14 cellular contexts compared by ENCODE assay signal in genomic region chrX:136039485-136039884, GRCh38. TPM values are rescaled to one million over a fixed set of nuclear protein-coding genes. Genes with fewer than 3 reads are reported as not detected.
DNase-seq lines count a peak whose midpoint lies in the region; ATAC-seq, FAIRE-seq and TF ChIP-seq lines count a peak whose summit lies in the region.
"Had no signal": no experiment of that assay in that cellular context is flagged by ENCODE, and none has a peak within 500 bp of the region (broad histone marks: within the 10 kb centered on the region; RNA-seq: fewer than 3 reads in every experiment).

No MANE protein-coding gene starts in this region.

- peak; percentile 41 for FAIRE-seq in GM12891 (lab: Jason Lieb, UNC)
- peak; percentile 75 for FAIRE-seq in endothelial cell of umbilical vein (lab: Jason Lieb, UNC)
- FAIRE-seq: GM12878, H54 had no signal

- TF ChIP-seq POLR2A in GM12891 (IDR thresholded peaks at IDR 0.05; ENCODE audit: low read depth, low read length) (no peak), endothelial cell of umbilical vein (IDR thresholded peaks at IDR 0.05; ENCODE audit: low read depth, low read length) (no peak), uterus (IDR thresholded peaks at IDR 0.05) (no peak)

- no peaks in the 10 kb centered on the region for H3K27me3 ChIP-seq in endothelial cell of umbilical vein (ENCODE audit: control insufficient read depth in 2 of 2, insufficient read depth in 2 of 2, low read length in 2 of 2)
- H3K27me3 ChIP-seq in uterus = no peaks in the 10 kb centered on the region

- H3K4me1 ChIP-seq in endothelial cell of umbilical vein (ENCODE audit: control insufficient read depth, extremely low read depth, insufficient read depth, low read length) = no peaks in the 10 kb centered on the region
- H3K4me1 ChIP-seq in uterus = no peaks in the 10 kb centered on the region
- H3K4me1 ChIP-seq: BLaER1 treated with 17β-estradiol and CSF1 and Interleukin-3, amounts not matched to agents 10 nM and 100 nM had no signal

- H2AFZ ChIP-seq in endothelial cell of umbilical vein (ENCODE audit: low read depth, low read length) = no peak overlapping the region
- H2AFZ ChIP-seq: GM23248 had no signal

- dilution Hi-C loops in endothelial cell of umbilical vein (cut with MboI; ENCODE audit: extremely low pct_ligation_motif_present, low sequenced_read_pairs) = no loop called here

- TF ChIP-seq CTCF in endothelial cell of umbilical vein (IDR thresholded peaks at IDR 0.05; ENCODE audit: extremely low read depth in 1 of 2, insufficient read depth in 1 of 2, low read depth in 1 of 2, low read length in 2 of 2) (no peak), uterus (IDR thresholded peaks at IDR 0.05) (no peak), omental fat pad (IDR thresholded peaks at IDR 0.05) (no peak)

- no peak overlapping the region for H3K9ac ChIP-seq in endothelial cell of umbilical vein (replicated peaks; ENCODE audit: extremely low read depth, insufficient read depth, low read length)
- H3K9ac ChIP-seq: BLaER1 treated with 17β-estradiol and CSF1 and Interleukin-3, amounts not matched to agents 10 nM and 100 nM; GM23248 had no signal

- intact Hi-C loops in endothelial cell of umbilical vein (cut with micrococcal nuclease) (no loop called here), uterus (cut with DNase I; ENCODE audit: low total_unique reads) (no loop called here)

- H3K4me3 ChIP-seq in endothelial cell of umbilical vein (replicated peaks in 1 of 3; ENCODE audit: insufficient read depth in 1 of 3, low read depth in 1 of 3, low read length in 3 of 3) (no peak overlapping the region), uterus (no peak overlapping the region)
- H3K4me3 ChIP-seq: BLaER1 treated with 17β-estradiol and CSF1 and Interleukin-3, amounts not matched to agents 10 nM and 100 nM; GM12878; GM23248 had no signal

- ATAC-seq in HG02678 (IDR thresholded peaks at IDR 0.05; ENCODE audit: unreplicated experiment) (no peak), omental fat pad (ENCODE audit: low FRiP score) (no peak)
- ATAC-seq: GM12878 had no signal

- CTCF ChIA-PET in endothelial cell of umbilical vein (lab: Charles Lee) = interaction anchor here (1.9 kb wide), 1 partner anchor 11 kb away, joined by 5 read pairs; no protein-coding TSS in a partner anchor

- H3K27ac ChIP-seq in angular gyrus (ENCODE audit: low read depth, low read length) (peak overlapping the region; percentile 19), endothelial cell of umbilical vein (ENCODE audit: insufficient read depth, low read depth, low read length) (no peak overlapping the region), uterus (peak overlapping the region; percentile 73 to 89)
- H3K27ac ChIP-seq: BLaER1 treated with 17β-estradiol and CSF1 and Interleukin-3, amounts not matched to agents 10 nM and 100 nM; GM23248 had no signal

- no peaks in the 10 kb centered on the region for H4K20me1 ChIP-seq in endothelial cell of umbilical vein (replicated peaks; ENCODE audit: control insufficient read depth, extremely low read depth, insufficient read depth, low read length)

- POLR2A ChIA-PET in endothelial cell of umbilical vein (lab: Charles Lee) = no interaction called here

- no peaks in the 10 kb centered on the region for H3K9me3 ChIP-seq in endothelial cell of umbilical vein (replicated peaks; ENCODE audit: control insufficient read depth, insufficient read depth, low read length)
- no peaks in the 10 kb centered on the region for H3K9me3 ChIP-seq in uterus

- no TSS peak for BruUV-seq in endothelial cell of umbilical vein (replicated peaks; lab: Mats Ljungman, UMichigan)

- no peaks in the 10 kb centered on the region for H3K79me2 ChIP-seq in endothelial cell of umbilical vein (ENCODE audit: control insufficient read depth, insufficient read depth, low read length)

- DNase-seq in GM12891 (ENCODE audit: insufficient read length, low spot score) (no peak), endothelial cell of umbilical vein (ENCODE audit: low read depth, low spot score) (no peak), uterus (no peak), omental fat pad (ENCODE audit: low spot score) (no peak)
- no peak for DNase-seq in activated CD4-positive, alpha-beta T cell treated with anti-CD3 and anti-CD28 coated beads for 4 hours
- DNase-seq: ACHN; CD4-positive, CD25-positive, alpha-beta regulatory T cell; DMS79 had no signal

- no peak overlapping the region for H3K4me2 ChIP-seq in endothelial cell of umbilical vein (ENCODE audit: insufficient read depth, low read length)
- H3K4me2 ChIP-seq: BLaER1 treated with 17β-estradiol and CSF1 and Interleukin-3, amounts not matched to agents 10 nM and 100 nM had no signal

- H3K36me3 ChIP-seq in endothelial cell of umbilical vein (ENCODE audit: control insufficient read depth in 2 of 2, extremely low read depth in 1 of 2, insufficient read depth in 2 of 2, low read length in 2 of 2) = no peaks in the 10 kb centered on the region
- no peaks in the 10 kb centered on the region for H3K36me3 ChIP-seq in uterus

- H3K9me1 ChIP-seq in endothelial cell of umbilical vein (replicated peaks; ENCODE audit: control insufficient read depth, extremely low read depth, insufficient read depth, low read length) = no peaks in the 10 kb centered on the region

TF ChIP-seq in GM12891, 5 proteins besides CTCF, POLR2A, EP300 and RAD21:
- TF ChIP-seq TAF1 (IDR thresholded peaks at IDR 0.05; ENCODE audit: low read depth, low read length) (no peak), SPI1 (IDR thresholded peaks at IDR 0.05; ENCODE audit: low read depth, low read length) (no peak), POU2F2 (IDR thresholded peaks at IDR 0.05; ENCODE audit: low read depth, low read length) (no peak), PAX5 (IDR thresholded peaks at IDR 0.05; ENCODE audit: insufficient read depth, low read length, severe bottlenecking) (no peak), POLR2AphosphoS5 (IDR thresholded peaks at IDR 0.05; ENCODE audit: low read depth, low read length) (no peak)
TF ChIP-seq in GM12891: peak in this region for 0.

TF ChIP-seq in endothelial cell of umbilical vein, 7 proteins besides CTCF, POLR2A, EP300 and RAD21:
- TF ChIP-seq MAX (IDR thresholded peaks at IDR 0.05; ENCODE audit: insufficient read depth, insufficient read length) = no peak
- no peak for TF ChIP-seq POLR2AphosphoS5 (IDR thresholded peaks at IDR 0.05; ENCODE audit: insufficient read depth, low read depth, low read length)
- TF ChIP-seq MYC (IDR thresholded peaks at IDR 0.05; ENCODE audit: low read depth, low read length) = no peak
- TF ChIP-seq EZH2 (IDR thresholded peaks at IDR 0.05; ENCODE audit: borderline replicate concordance, low read depth, low read length, severe bottlenecking) = no peak
- TF ChIP-seq JUN (IDR thresholded peaks at IDR 0.05; ENCODE audit: borderline replicate concordance, insufficient read depth, insufficient read length, low read depth) = no peak
- no peak for TF ChIP-seq GATA2 (IDR thresholded peaks at IDR 0.05; ENCODE audit: insufficient read depth, insufficient read length, low read depth, low read length)
- TF ChIP-seq FOS (IDR thresholded peaks at IDR 0.05; ENCODE audit: borderline replicate concordance, insufficient read depth, low read length) = no peak

RNA-seq across cellular contexts. Expression of gene SLC9A6, which starts 54.2 kb away (rescaled TPM):
- 2.8 TPM for polyA plus RNA-seq in GM12891 (2012; ENCODE audit: low read depth, missing spikeins)
- 14.7 and 15.5 TPM in 2 replicates for total RNA-seq in endothelial cell of umbilical vein
- 6.9 and 8.1 TPM in 2 replicates for polyA plus RNA-seq in endothelial cell of umbilical vein
- polyA plus RNA-seq in endothelial cell of umbilical vein (2011; cell fraction: cytosol; rRNA removed) = 6.5 and 6.8 TPM in 2 replicates
- polyA plus RNA-seq in endothelial cell of umbilical vein (2011; cell fraction: nucleus; rRNA removed) = 8.3 and 10.2 TPM in 2 replicates
- polyA plus RNA-seq in endothelial cell of umbilical vein (2012) = 9.2 and 10.1 TPM in 2 replicates
- 20.7 and 25.3 TPM in 2 replicates for polyA minus RNA-seq in endothelial cell of umbilical vein
- 11.7 TPM for polyA minus RNA-seq in endothelial cell of umbilical vein (2011; cell fraction: cytosol; rRNA and poly(A)+ RNA removed)
- 7.5 and 13.8 TPM in 2 replicates for polyA minus RNA-seq in endothelial cell of umbilical vein (2011; cell fraction: nucleus; rRNA and poly(A)+ RNA removed)
- 10 to 100 TPM in 2 of 4 donors, 1 to 10 TPM in 2; 7.9 to 33.5 (median 13.7) TPM for total RNA-seq in uterus
- total RNA-seq in omental fat pad = 10 to 100 TPM in 3 of 4 donors, 1 to 10 TPM in 1; 9.5 to 18.6 (median 10.8) TPM
